ENCODE assay signal across 8 cellular contexts in genomic region chr4:112060212-112060611, GRCh38.
DNase-seq lines count a peak whose midpoint lies in the region; ATAC-seq and TF ChIP-seq lines count a peak whose summit lies in the region.

No MANE protein-coding gene starts in this region.

- H3K4me3 ChIP-seq in coronary artery (no peak overlapping the region), thyroid gland (replicated peaks in 1 of 3) (no peak overlapping the region)

- no peak for TF ChIP-seq POLR2A in thyroid gland (IDR thresholded peaks at IDR 0.05)

- H3K9me3 ChIP-seq in thyroid gland: no peaks in the 10 kb centered on the region

- intact Hi-C loops in thyroid gland (cut with DNase I): no loop called here

- no peaks in the 10 kb centered on the region for H3K27me3 ChIP-seq in thyroid gland

- no peak overlapping the region for H3K27ac ChIP-seq in coronary artery
- no peak overlapping the region for H3K27ac ChIP-seq in thyroid gland

- peak; percentile 25 for DNase-seq in COR-L47 (lab: John Stamatoyannopoulos, UW)
- peak; percentile 31 for DNase-seq in HCEC 1CT
- DNase-seq in RPMI8226: peak; percentile 7
- peak; percentile 19 for DNase-seq in iPS-NIHi11 (ENCODE audit: low spot score)
- DNase-seq in coronary artery (ENCODE audit: low spot score): no peak
- no peak for DNase-seq in thyroid gland
- DNase-seq in stimulated activated CD4-positive, alpha-beta T cell treated with anti-CD3 and anti-CD28 coated beads, Interleukin-4, amount 100 ng/mL, for 24 hours: no peak

- no peaks in the 10 kb centered on the region for H3K4me1 ChIP-seq in thyroid gland

- TF ChIP-seq CTCF in coronary artery (IDR thresholded peaks at IDR 0.05) (no peak), thyroid gland (IDR thresholded peaks at IDR 0.05) (no peak)

- H3K36me3 ChIP-seq in thyroid gland: no peaks in the 10 kb centered on the region

- no peak for ATAC-seq in GM21723 (IDR thresholded peaks at IDR 0.05; ENCODE audit: unreplicated experiment)

Comparison
In these comparisons a context has a peak if more than half of its experiments do, and no peak if none do; other contexts are left out.
1. DNase-seq: peak in COR-L47 (single experiment), HCEC 1CT (single experiment), RPMI8226 (single experiment) and iPS-NIHi11 (single experiment); none in coronary artery (single experiment), thyroid gland (0 of 2) and stimulated activated CD4-positive, alpha-beta T cell treated with anti-CD3 and anti-CD28 coated beads, Interleukin-4, amount 100 ng/mL, for 24 hours (single experiment).